In genomic region chr20:58461899-58462298, GRCh38 we compare ENCODE assay signal across 20 cellular contexts. TPM values are rescaled to one million over a fixed set of nuclear protein-coding genes. Genes with fewer than 3 reads are reported as not detected.
A peak's percentile ranks its signal among the peaks of the same experiment; 100 is the strongest.
DNase-seq lines count a peak whose midpoint lies in the region; ATAC-seq and TF ChIP-seq lines count a peak whose summit lies in the region.
"Had no signal": no experiment of that assay in that cellular context is flagged by ENCODE, and none has a peak within 500 bp of the region (broad histone marks: within the 10 kb centered on the region; RNA-seq: fewer than 3 reads in every experiment).

No MANE protein-coding gene starts in this region.

- no peaks in the 10 kb centered on the region for H3K27me3 ChIP-seq in naive thymus-derived CD4-positive, alpha-beta T cell (ENCODE audit: control insufficient read depth in 2 of 2, insufficient read depth in 2 of 2, low read length in 2 of 2)
- H3K27me3 ChIP-seq: MG63 had no signal

- TF ChIP-seq CTCF in RWPE1 (conservative IDR thresholded peaks at IDR 0.05; ENCODE audit: low read depth), result no peak
- TF ChIP-seq CTCF in astrocyte of the spinal cord (IDR thresholded peaks at IDR 0.05; ENCODE audit: low read depth, low read length), result no peak

- H3K4me1 ChIP-seq in naive thymus-derived CD4-positive, alpha-beta T cell (ENCODE audit: control insufficient read depth in 2 of 2, insufficient read depth in 2 of 2, low read length in 2 of 2), result no peaks in the 10 kb centered on the region

- no peak overlapping the region for H3K4me3 Mint-ChIP-seq in stimulated activated naive B cell treated with anti-CD40 and anti-IgM and Interleukin-4, amounts not matched to agents 10 μg/mL and 1 μg/mL and 100 μg/mL, for 72 hours
- no peak overlapping the region for H3K4me3 Mint-ChIP-seq in naive thymus-derived CD4-positive, alpha-beta T cell
- H3K4me3 Mint-ChIP-seq: CD4-positive, CD25-positive, alpha-beta regulatory T cell had no signal

- intact Hi-C loops in naive thymus-derived CD4-positive, alpha-beta T cell (cut with micrococcal nuclease), result no loop called here

- peak; percentile 89 for DNase-seq in RWPE1 (ENCODE audit: low spot score)
- DNase-seq in astrocyte of the spinal cord (ENCODE audit: low read depth, low spot score), result peak; percentile 52
- DNase-seq in iris pigment epithelial cell (ENCODE audit: low read depth), result peak; percentile 12
- DNase-seq in stimulated activated naive B cell treated with anti-CD40 and anti-IgM and Interleukin-4, amounts not matched to agents 10 μg/mL and 1 μg/mL and 100 μg/mL, for 72 hours, result no peak
- no peak for DNase-seq in DMS114 treated with DMSO at 0.1 percent for 48 hours (lab: John Stamatoyannopoulos, UW; ENCODE audit: unreplicated experiment)
- DNase-seq in COLO668 (lab: John Stamatoyannopoulos, UW; ENCODE audit: unreplicated experiment), result no peak
- no peak for DNase-seq in naive thymus-derived CD4-positive, alpha-beta T cell
- DNase-seq in mesenteric fat pad (ENCODE audit: low spot score), result no peak
- DNase-seq: Calu3; CD4-positive, CD25-positive, alpha-beta regulatory T cell; H7; MG63; NCI-H1092 treated with DMSO at 0.1 percent for 48 hours; NCI-H2227 treated with DMSO at 0.1 percent for 48 hours; NCI-H524; Right ventricle myocardium superior had no signal

- peak overlapping the region; percentile 63 for H3K27ac Mint-ChIP-seq in stimulated activated naive B cell treated with anti-CD40 and anti-IgM and Interleukin-4, amounts not matched to agents 10 μg/mL and 1 μg/mL and 100 μg/mL, for 72 hours
- no peak overlapping the region for H3K27ac Mint-ChIP-seq in naive thymus-derived CD4-positive, alpha-beta T cell
- H3K27ac Mint-ChIP-seq: CD4-positive, CD25-positive, alpha-beta regulatory T cell had no signal

- in situ Hi-C loops in astrocyte of the spinal cord (cut with HindIII; ENCODE audit: low sequenced_read_pairs), result no loop called here

- POLR2A ChIA-PET in RWPE1 (lab: Yijun Ruan, JAX; ENCODE audit: low non-redundant PET), result interaction anchor here (0.8 kb wide), 1 partner anchor 73 kb away, joined by 3 read pairs; the partner anchor contains the start of gene VAPB
- POLR2A ChIA-PET in naive thymus-derived CD4-positive, alpha-beta T cell (lab: Charles Lee), result no interaction called here

- no peaks in the 10 kb centered on the region for H3K9me3 ChIP-seq in naive thymus-derived CD4-positive, alpha-beta T cell (ENCODE audit: control insufficient read depth in 2 of 3, low read length in 3 of 3)
- H3K9me3 ChIP-seq: MG63 had no signal

- H3K27ac ChIP-seq in RWPE1, result peak overlapping the region; percentile 94
- H3K27ac ChIP-seq in naive thymus-derived CD4-positive, alpha-beta T cell (ENCODE audit: low read depth, low read length), result no peak overlapping the region
- H3K27ac ChIP-seq: KMS-11 had no signal

- H3K4me3 ChIP-seq in astrocyte of the spinal cord (ENCODE audit: low read depth, low read length), result no peak overlapping the region
- H3K4me3 ChIP-seq in naive thymus-derived CD4-positive, alpha-beta T cell (ENCODE audit: low read length), result no peak overlapping the region
- H3K4me3 ChIP-seq: MG63 had no signal

- H3K9me3 Mint-ChIP-seq in stimulated activated naive B cell treated with anti-CD40 and anti-IgM and Interleukin-4, amounts not matched to agents 10 μg/mL and 1 μg/mL and 100 μg/mL, for 72 hours, result peaks cover 0 to 3% of the 10 kb centered on the region in 2 donors
- H3K9me3 Mint-ChIP-seq in naive thymus-derived CD4-positive, alpha-beta T cell, result no peaks in the 10 kb centered on the region
- H3K9me3 Mint-ChIP-seq: CD4-positive, CD25-positive, alpha-beta regulatory T cell had no signal

- H3K36me3 Mint-ChIP-seq in stimulated activated naive B cell treated with anti-CD40 and anti-IgM and Interleukin-4, amounts not matched to agents 10 μg/mL and 1 μg/mL and 100 μg/mL, for 72 hours, result peaks cover 26 to 39% of the 10 kb centered on the region in 2 donors
- peaks cover 2 to 26% (median 8%) of the 10 kb centered on the region in 5 donors for H3K36me3 Mint-ChIP-seq in naive thymus-derived CD4-positive, alpha-beta T cell

- H3K4me1 Mint-ChIP-seq in stimulated activated naive B cell treated with anti-CD40 and anti-IgM and Interleukin-4, amounts not matched to agents 10 μg/mL and 1 μg/mL and 100 μg/mL, for 72 hours, result peaks cover 40 to 51% of the 10 kb centered on the region in 2 donors
- H3K4me1 Mint-ChIP-seq in naive thymus-derived CD4-positive, alpha-beta T cell, result peaks cover 0 to under 1% (median 0%) of the 10 kb centered on the region in 7 donors
- H3K4me1 Mint-ChIP-seq: CD4-positive, CD25-positive, alpha-beta regulatory T cell had no signal

- H3K27me3 Mint-ChIP-seq in stimulated activated naive B cell treated with anti-CD40 and anti-IgM and Interleukin-4, amounts not matched to agents 10 μg/mL and 1 μg/mL and 100 μg/mL, for 72 hours, result peaks cover 5 to 9% of the 10 kb centered on the region in 2 donors
- no peaks in the 10 kb centered on the region for H3K27me3 Mint-ChIP-seq in naive thymus-derived CD4-positive, alpha-beta T cell
- H3K27me3 Mint-ChIP-seq: CD4-positive, CD25-positive, alpha-beta regulatory T cell had no signal

- CTCF ChIA-PET in RWPE1 (lab: Yijun Ruan, JAX), result interaction anchor here (0.5 to 2.0 kb wide), 4 partner anchors 11 to 189 kb away, joined by 3 to 8 read pairs (median 3); partner anchors contain the start of gene STX16
- CTCF ChIA-PET in naive thymus-derived CD4-positive, alpha-beta T cell (lab: Charles Lee), result no interaction called here

- H3K36me3 ChIP-seq in naive thymus-derived CD4-positive, alpha-beta T cell (ENCODE audit: control insufficient read depth in 2 of 3, insufficient read depth in 3 of 3, low read length in 3 of 3), result no peaks in the 10 kb centered on the region

- no peak for ATAC-seq in stimulated activated naive B cell treated with anti-CD40 and anti-IgM and Interleukin-4, amounts not matched to agents 10 μg/mL and 1 μg/mL and 100 μg/mL, for 72 hours (replicated peaks)
- no peak for ATAC-seq in naive thymus-derived CD4-positive, alpha-beta T cell
- ATAC-seq: HepG2, Panc1 had no signal

RNA-seq across cellular contexts. Expression of gene APCDD1L, which starts 53.3 kb away (rescaled TPM):
- total RNA-seq in naive thymus-derived CD4-positive, alpha-beta T cell, result not detected
- polyA plus RNA-seq in naive thymus-derived CD4-positive, alpha-beta T cell, result under 1 TPM; 0.09 to 0.18 TPM
- total RNA-seq in mesenteric fat pad, result not detected
- total RNA-seq: Calu3; CD4-positive, CD25-positive, alpha-beta regulatory T cell; G401; HepG2 had no signal
- polyA plus RNA-seq: HepG2 had no signal

Comparison
In these comparisons a context has a peak if more than half of its experiments do, and no peak if none do; other contexts are left out.
1. DNase-seq: peak in RWPE1 (single experiment), astrocyte of the spinal cord (single experiment) and iris pigment epithelial cell (single experiment); none in stimulated activated naive B cell treated with anti-CD40 and anti-IgM and Interleukin-4, amounts not matched to agents 10 μg/mL and 1 μg/mL and 100 μg/mL, for 72 hours (single experiment), DMS114 treated with DMSO at 0.1 percent for 48 hours (single experiment), COLO668 (single experiment), naive thymus-derived CD4-positive, alpha-beta T cell (0 of 9) and mesenteric fat pad (single experiment).